34 cellular contexts compared by ENCODE assay signal in the genomic region with DNA sequence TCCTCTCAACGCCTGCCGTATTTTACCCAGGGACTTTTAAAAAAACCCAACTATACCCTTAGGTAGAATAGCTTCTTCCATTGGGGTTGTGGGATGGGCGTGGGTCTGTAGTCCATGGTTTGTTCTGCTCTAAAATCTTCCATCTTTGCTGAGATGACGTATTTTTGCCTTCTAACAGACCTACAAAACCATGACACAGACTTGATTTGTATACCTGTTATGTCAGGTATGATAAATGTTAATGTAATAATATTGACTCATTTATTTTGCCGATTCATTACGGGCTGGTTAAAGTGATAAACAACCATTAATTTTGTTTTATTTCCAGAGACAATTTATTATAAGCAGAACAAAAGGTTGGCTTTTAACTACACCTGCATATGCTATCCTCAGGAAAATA.
"Had no signal": no experiment of that assay in that cellular context is flagged by ENCODE, and none has a peak within 500 bp of the region (broad histone marks: within the 10 kb centered on the region; RNA-seq: fewer than 3 reads in every experiment).

No MANE protein-coding gene starts in this region.

- H3K27ac Mint-ChIP-seq: activated B cell treated with CpG ODN at 0.5 μM for 24 hours; activated CD4-positive, alpha-beta memory T cell treated with anti-CD3 and anti-CD28 coated beads for 36 hours; activated CD4-positive, alpha-beta T cell treated with anti-CD3 and anti-CD28 coated beads, Interleukin-2, amount 10 ng/mL, durations not matched to agents 24 days and 14 days; activated CD8-positive, alpha-beta T cell treated with anti-CD3 and anti-CD28 coated beads for 36 hours; activated naive CD4-positive, alpha-beta T cell treated with anti-CD3 and anti-CD28 coated beads, Interleukin-2, amount 10 ng/mL, durations not matched to agents 7 days and 5 days; activated naive CD4-positive, alpha-beta T cell treated with anti-CD3 and anti-CD28 coated beads, Interleukin-2, amount 50 U/mL, for 24 hours; activated naive CD8-positive, alpha-beta T cell; activated naive CD8-positive, alpha-beta T cell treated with anti-CD3 and anti-CD28 coated beads, Interleukin-2, amount 10 ng/mL, durations not matched to agents 7 days and 5 days; activated naive CD8-positive, alpha-beta T cell treated with anti-CD3 and anti-CD28 coated beads, Interleukin-2, amount 50 U/mL, for 24 hours; activated T-helper 2 cell treated with anti-CD3 and anti-CD28 coated beads, Interferon-gamma antibody, Interleukin-2, Interleukin-4, amounts not matched to agents 10 μg/mL and 5 μg/mL and 100 μg/mL, durations not matched to agents 14 hours and 24 hours and 36 hours; brain; T-helper 1 cell treated with Interleukin-12 subunit alpha and Interleukin-12 subunit beta and Interleukin-4 antibody, amounts not matched to agents 30 μg/mL and 1 μg/mL, for 36 hours; T-helper 2 cell treated with Interferon-gamma antibody and Interleukin-4, amounts not matched to agents 5 μg/mL and 100 μg/mL, for 36 hours had no signal

- DNase-seq: activated B cell treated with CpG ODN at 0.5 μM for 24 hours; activated CD4-positive, alpha-beta memory T cell treated with anti-CD3 and anti-CD28 coated beads for 36 hours; activated CD4-positive, alpha-beta T cell treated with anti-CD3 and anti-CD28 coated beads for 4 hours; activated CD4-positive, alpha-beta T cell treated with anti-CD3 and anti-CD28 coated beads, Interleukin-2, amount 10 ng/mL, durations not matched to agents 24 days and 14 days; activated CD4-positive, alpha-beta T cell treated with anti-CD3 and anti-CD28 coated beads, Interleukin-2, amount 50 U/mL, for 1 hour; activated CD4-positive, alpha-beta T cell treated with anti-CD3 and anti-CD28 coated beads, Interleukin-2, amount 50 U/mL, for 4 hours; activated CD4-positive, CD25-positive, alpha-beta regulatory T cell treated with anti-CD3 and anti-CD28 coated beads, Interleukin-2, amount 50 U/mL, for 72 hours; activated CD8-positive, alpha-beta memory T cell treated with anti-CD3 and anti-CD28 coated beads, Interleukin-2, amount 50 U/mL, for 4 hours; activated CD8-positive, alpha-beta T cell treated with anti-CD3 and anti-CD28 coated beads for 36 hours; activated effector memory CD4-positive, alpha-beta T cell treated with Interleukin-2 at 50 U/mL for 16 hours; activated gamma-delta T cell; activated naive CD4-positive, alpha-beta T cell treated with anti-CD3 and anti-CD28 coated beads, Interleukin-2, amount 10 ng/mL, durations not matched to agents 7 days and 5 days; activated naive CD4-positive, alpha-beta T cell treated with Interleukin-2 at 50 U/mL for 16 hours; activated naive CD8-positive, alpha-beta T cell treated with anti-CD3 and anti-CD28 coated beads, Interleukin-2, amount 10 ng/mL, durations not matched to agents 7 days and 5 days; activated naive CD8-positive, alpha-beta T cell treated with anti-CD3 and anti-CD28 coated beads, Interleukin-2, amount 50 U/mL, for 24 hours; activated T-cell treated with anti-CD3 and anti-CD28 coated beads for 4 hours; activated T-cell treated with anti-CD3 and anti-CD28 coated beads, Interleukin-2, amount 50 U/mL, for 1 hour; activated T-cell treated with anti-CD3 and anti-CD28 coated beads, Interleukin-2, amount 50 U/mL, for 48 hours; amygdala; anterior cingulate cortex; caudate nucleus; T-helper 1 cell; T-helper 2 cell; T-helper 9 cell had no signal

- H3K27ac ChIP-seq: cardiac muscle cell, VCaP had no signal

- ATAC-seq: activated CD8-positive, alpha-beta T cell treated with anti-CD3 and anti-CD28 coated beads for 36 hours; activated naive CD8-positive, alpha-beta T cell treated with anti-CD3 and anti-CD28 coated beads, Interleukin-2, amount 50 U/mL, for 24 hours had no signal

- H3K9me3 Mint-ChIP-seq: activated CD8-positive, alpha-beta T cell treated with anti-CD3 and anti-CD28 coated beads for 36 hours; activated naive CD4-positive, alpha-beta T cell treated with anti-CD3 and anti-CD28 coated beads, Interleukin-2, amount 10 ng/mL, durations not matched to agents 7 days and 5 days; activated naive CD4-positive, alpha-beta T cell treated with anti-CD3 and anti-CD28 coated beads, Interleukin-2, amount 50 U/mL, for 24 hours; activated naive CD8-positive, alpha-beta T cell treated with anti-CD3 and anti-CD28 coated beads, Interleukin-2, amount 10 ng/mL, durations not matched to agents 7 days and 5 days; activated naive CD8-positive, alpha-beta T cell treated with anti-CD3 and anti-CD28 coated beads, Interleukin-2, amount 50 U/mL, for 24 hours; activated T-helper 2 cell treated with anti-CD3 and anti-CD28 coated beads, Interferon-gamma antibody, Interleukin-2, Interleukin-4, amounts not matched to agents 10 μg/mL and 5 μg/mL and 100 μg/mL, durations not matched to agents 14 hours and 24 hours and 36 hours; central memory CD8-positive, alpha-beta T cell; T-helper 1 cell treated with Interleukin-12 subunit alpha and Interleukin-12 subunit beta and Interleukin-4 antibody, amounts not matched to agents 30 μg/mL and 1 μg/mL, for 36 hours; T-helper 2 cell treated with Interferon-gamma antibody and Interleukin-4, amounts not matched to agents 5 μg/mL and 100 μg/mL, for 36 hours had no signal

- H3K9me3 ChIP-seq: ascending aorta had no signal

- H3K27me3 Mint-ChIP-seq: activated B cell treated with CpG ODN at 0.5 μM for 24 hours; activated CD4-positive, alpha-beta memory T cell treated with anti-CD3 and anti-CD28 coated beads for 36 hours; central memory CD8-positive, alpha-beta T cell had no signal

- H3K4me3 ChIP-seq: ascending aorta, cardiac muscle cell had no signal

- H3K4me1 Mint-ChIP-seq: activated CD4-positive, alpha-beta T cell treated with anti-CD3 and anti-CD28 coated beads, Interleukin-2, amount 10 ng/mL, durations not matched to agents 24 days and 14 days; activated naive CD4-positive, alpha-beta T cell treated with anti-CD3 and anti-CD28 coated beads, Interleukin-2, amount 10 ng/mL, durations not matched to agents 7 days and 5 days; activated naive CD4-positive, alpha-beta T cell treated with anti-CD3 and anti-CD28 coated beads, Interleukin-2, amount 50 U/mL, for 24 hours; activated naive CD8-positive, alpha-beta T cell treated with anti-CD3 and anti-CD28 coated beads, Interleukin-2, amount 10 ng/mL, durations not matched to agents 7 days and 5 days had no signal

- H3K36me3 Mint-ChIP-seq: activated naive CD4-positive, alpha-beta T cell treated with anti-CD3 and anti-CD28 coated beads, Interleukin-2, amount 10 ng/mL, durations not matched to agents 7 days and 5 days; activated naive CD4-positive, alpha-beta T cell treated with anti-CD3 and anti-CD28 coated beads, Interleukin-2, amount 50 U/mL, for 24 hours; activated naive CD8-positive, alpha-beta T cell; activated naive CD8-positive, alpha-beta T cell treated with anti-CD3 and anti-CD28 coated beads, Interleukin-2, amount 10 ng/mL, durations not matched to agents 7 days and 5 days; brain had no signal

- H3K36me3 ChIP-seq: ascending aorta, cardiac muscle cell had no signal

- H3K27me3 ChIP-seq: ascending aorta, cardiac muscle cell had no signal

- H3K4me3 Mint-ChIP-seq: activated B cell treated with CpG ODN at 0.5 μM for 24 hours; activated CD4-positive, alpha-beta memory T cell treated with anti-CD3 and anti-CD28 coated beads for 36 hours; activated CD4-positive, alpha-beta T cell treated with anti-CD3 and anti-CD28 coated beads, Interleukin-2, amount 10 ng/mL, durations not matched to agents 24 days and 14 days; activated CD8-positive, alpha-beta T cell treated with anti-CD3 and anti-CD28 coated beads for 36 hours; activated naive CD4-positive, alpha-beta T cell treated with anti-CD3 and anti-CD28 coated beads, Interleukin-2, amount 10 ng/mL, durations not matched to agents 7 days and 5 days; activated naive CD4-positive, alpha-beta T cell treated with anti-CD3 and anti-CD28 coated beads, Interleukin-2, amount 50 U/mL, for 24 hours; activated naive CD8-positive, alpha-beta T cell; activated naive CD8-positive, alpha-beta T cell treated with anti-CD3 and anti-CD28 coated beads, Interleukin-2, amount 10 ng/mL, durations not matched to agents 7 days and 5 days; activated naive CD8-positive, alpha-beta T cell treated with anti-CD3 and anti-CD28 coated beads, Interleukin-2, amount 50 U/mL, for 24 hours; brain; central memory CD8-positive, alpha-beta T cell; T-helper 1 cell treated with Interleukin-12 subunit alpha and Interleukin-12 subunit beta and Interleukin-4 antibody, amounts not matched to agents 30 μg/mL and 1 μg/mL, for 36 hours; T-helper 2 cell treated with Interferon-gamma antibody and Interleukin-4, amounts not matched to agents 5 μg/mL and 100 μg/mL, for 36 hours had no signal
